26 cellular contexts compared by ENCODE assay signal in genomic region chr6:91442342-91442741, GRCh38.
DNase-seq lines count a peak whose midpoint lies in the region; ATAC-seq and TF ChIP-seq lines count a peak whose summit lies in the region.
"Had no signal": no experiment of that assay in that cellular context is flagged by ENCODE, and none has a peak within 500 bp of the region (broad histone marks: within the 10 kb centered on the region; RNA-seq: fewer than 3 reads in every experiment).

No MANE protein-coding gene starts in this region.

- WGBS in tibial nerve, 2 donors, result 79 to 84% methylated on average over 2 of the region's 2 CpGs

- TF ChIP-seq CTCF in PC-9 (conservative IDR thresholded peaks at IDR 0.05) (no peak), Peyer's patch (IDR thresholded peaks at IDR 0.05) (no peak), tibial nerve (IDR thresholded peaks at IDR 0.05) (no peak)

- no peaks in the 10 kb centered on the region for H3K9me3 ChIP-seq in PC-9 (ENCODE audit: insufficient read depth, low read depth)
- H3K9me3 ChIP-seq in MG63, result no peaks in the 10 kb centered on the region
- H3K9me3 ChIP-seq in Peyer's patch, result no peaks in the 10 kb centered on the region
- no peaks in the 10 kb centered on the region for H3K9me3 ChIP-seq in tibial nerve
- H3K9me3 ChIP-seq: transverse colon had no signal

- peak; percentile 30 for ATAC-seq in GM21786 (IDR thresholded peaks at IDR 0.05; ENCODE audit: unreplicated experiment)
- ATAC-seq: left cardiac atrium; naive thymus-derived CD4-positive, alpha-beta T cell had no signal

- no TSS peak for BruUV-seq in PC-9 (replicated peaks; lab: Mats Ljungman, UMichigan)

- no peak overlapping the region for H3K4me2 ChIP-seq in PC-9

- DNase-seq in NOMO-1 treated with DMSO at 0.1 percent for 48 hours (lab: John Stamatoyannopoulos, UW; ENCODE audit: unreplicated experiment) (peak; percentile 16), NOMO-1 treated with dmso at 0.1 percent for 144 hours (lab: John Stamatoyannopoulos, UW; ENCODE audit: unreplicated experiment) (no peak), PC-9 (no peak), MG63 (no peak), Peyer's patch (no peak), tibial nerve (ENCODE audit: low spot score in 2 of 2) (no peak)
- DNase-seq in Jurkat, Clone E6-1 (ENCODE audit: low read depth, low spot score), result peak; percentile 37
- DNase-seq: activated CD4-positive, CD25-positive, alpha-beta regulatory T cell; activated CD8-positive, alpha-beta memory T cell treated with anti-CD3 and anti-CD28 coated beads for 24 hours; activated naive CD4-positive, alpha-beta T cell treated with anti-CD3 and anti-CD28 coated beads, Interleukin-2, amount 50 U/mL, for 16 hours; activated T-cell treated with anti-CD3 and anti-CD28 coated beads, Interleukin-2, amount 50 U/mL, for 48 hours; aorta; DND-41; erythroblast; Karpas-422; left cardiac atrium; mesenchymal stem cell; naive thymus-derived CD4-positive, alpha-beta T cell; NCI-H1092 treated with DMSO at 0.1 percent for 48 hours; NCI-H2081 treated with DMSO at 0.1 percent for 48 hours; NCI-H510A treated with DMSO at 0.1 percent for 48 hours; posterior cingulate gyrus; stimulated activated naive CD4-positive, alpha-beta T cell; transverse colon had no signal

- H3K36me3 ChIP-seq in PC-9 (ENCODE audit: low read depth) (no peaks in the 10 kb centered on the region), MG63 (no peaks in the 10 kb centered on the region), Peyer's patch (no peaks in the 10 kb centered on the region), tibial nerve (no peaks in the 10 kb centered on the region)
- H3K36me3 ChIP-seq: transverse colon had no signal

- intact Hi-C loops in PC-9 (cut with micrococcal nuclease; ENCODE audit: unreplicated experiment), result no loop called here

- no peak for TF ChIP-seq EP300 in tibial nerve (IDR thresholded peaks at IDR 0.05)

- no peaks in the 10 kb centered on the region for H3K9me2 ChIP-seq in PC-9 (ENCODE audit: insufficient read depth)

- CTCF ChIA-PET in PC-9 (lab: Charles Lee), result no interaction called here

- no peaks in the 10 kb centered on the region for H3K79me2 ChIP-seq in PC-9 (ENCODE audit: low read depth)

- H3F3A ChIP-seq in PC-9 (ENCODE audit: insufficient read depth, low read depth), result no peaks in the 10 kb centered on the region

- POLR2A ChIA-PET in PC-9 (lab: Charles Lee; ENCODE audit: unreplicated experiment), result interaction anchor here (0.5 to 0.7 kb wide), 2 partner anchors 13 to 60 kb away, joined by 6 to 8 read pairs; no protein-coding TSS in a partner anchor

- H4K20me1 ChIP-seq in PC-9 (ENCODE audit: insufficient read depth), result no peaks in the 10 kb centered on the region

- H3K4me3 ChIP-seq in Jurkat, Clone E6-1 (ENCODE audit: low read length), result no peak overlapping the region
- no peak overlapping the region for H3K4me3 ChIP-seq in PC-9
- no peak overlapping the region for H3K4me3 ChIP-seq in MG63
- no peak overlapping the region for H3K4me3 ChIP-seq in Peyer's patch
- no peak overlapping the region for H3K4me3 ChIP-seq in tibial nerve
- H3K4me3 ChIP-seq: transverse colon had no signal

- TF ChIP-seq POLR2A in Peyer's patch (IDR thresholded peaks at IDR 0.05) (no peak), tibial nerve (IDR thresholded peaks at IDR 0.05) (no peak)

- H3K27me3 ChIP-seq in PC-9 (ENCODE audit: insufficient read depth, low read depth), result no peaks in the 10 kb centered on the region
- no peaks in the 10 kb centered on the region for H3K27me3 ChIP-seq in MG63
- H3K27me3 ChIP-seq in Peyer's patch, result no peaks in the 10 kb centered on the region
- H3K27me3 ChIP-seq in tibial nerve, result no peaks in the 10 kb centered on the region
- H3K27me3 ChIP-seq: transverse colon had no signal

- H2AFZ ChIP-seq in PC-9, result no peak overlapping the region

- no peaks in the 10 kb centered on the region for H3K4me1 ChIP-seq in PC-9 (replicated peaks; ENCODE audit: insufficient read depth)
- no peaks in the 10 kb centered on the region for H3K4me1 ChIP-seq in Peyer's patch
- peaks cover 0 to 3% (median 0%) of the 10 kb centered on the region in 4 donors for H3K4me1 ChIP-seq in tibial nerve
- H3K4me1 ChIP-seq: transverse colon had no signal

- H3K27ac ChIP-seq in PC-9, result no peak overlapping the region
- no peak overlapping the region for H3K27ac ChIP-seq in Peyer's patch
- no peak overlapping the region for H3K27ac ChIP-seq in tibial nerve
- H3K27ac ChIP-seq: 22Rv1, transverse colon had no signal

Comparison
In these comparisons a context has a peak if more than half of its experiments do, and no peak if none do; other contexts are left out.
1. DNase-seq: peak in NOMO-1 treated with DMSO at 0.1 percent for 48 hours (single experiment) and Jurkat, Clone E6-1 (single experiment); none in NOMO-1 treated with dmso at 0.1 percent for 144 hours (single experiment), PC-9 (0 of 2), MG63 (single experiment), Peyer's patch (0 of 3) and tibial nerve (0 of 2).